1 cellular context compared by ENCODE assay signal in the genomic region with DNA sequence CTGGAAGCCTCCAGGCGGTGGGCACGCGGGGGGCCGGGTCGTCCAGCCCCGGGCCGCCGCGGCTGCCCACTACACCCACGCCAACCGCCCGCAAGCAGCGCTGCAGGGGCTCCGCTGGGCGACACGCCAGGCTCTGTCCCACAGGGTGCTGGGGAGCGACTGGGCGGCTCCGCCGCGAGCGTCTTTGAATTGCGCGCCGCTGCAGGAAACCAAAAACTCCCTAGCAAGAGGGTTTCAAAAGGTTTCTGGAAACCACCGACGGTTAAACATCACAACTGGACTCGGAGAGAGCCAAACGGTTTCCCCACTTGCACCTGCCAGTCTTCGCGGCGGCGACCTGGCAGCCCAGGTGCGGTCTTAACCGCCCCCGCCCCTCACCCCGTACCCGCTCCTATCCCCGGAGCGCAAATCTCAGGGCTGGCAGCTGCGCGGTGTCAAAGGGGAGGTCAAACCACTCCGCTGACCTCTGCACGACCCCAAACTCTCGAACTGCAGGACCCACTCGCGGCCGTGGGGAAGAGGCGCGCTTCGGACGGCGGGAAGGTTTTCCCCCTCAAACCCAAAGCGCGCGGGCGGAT.
TF ChIP-seq lines count a peak whose summit lies in the region.

No MANE protein-coding gene starts in this region.

TF ChIP-seq in K562, 482 proteins besides CTCF, POLR2A, EP300 and RAD21 (continued from another document):
- TF ChIP-seq, protein P1, sequence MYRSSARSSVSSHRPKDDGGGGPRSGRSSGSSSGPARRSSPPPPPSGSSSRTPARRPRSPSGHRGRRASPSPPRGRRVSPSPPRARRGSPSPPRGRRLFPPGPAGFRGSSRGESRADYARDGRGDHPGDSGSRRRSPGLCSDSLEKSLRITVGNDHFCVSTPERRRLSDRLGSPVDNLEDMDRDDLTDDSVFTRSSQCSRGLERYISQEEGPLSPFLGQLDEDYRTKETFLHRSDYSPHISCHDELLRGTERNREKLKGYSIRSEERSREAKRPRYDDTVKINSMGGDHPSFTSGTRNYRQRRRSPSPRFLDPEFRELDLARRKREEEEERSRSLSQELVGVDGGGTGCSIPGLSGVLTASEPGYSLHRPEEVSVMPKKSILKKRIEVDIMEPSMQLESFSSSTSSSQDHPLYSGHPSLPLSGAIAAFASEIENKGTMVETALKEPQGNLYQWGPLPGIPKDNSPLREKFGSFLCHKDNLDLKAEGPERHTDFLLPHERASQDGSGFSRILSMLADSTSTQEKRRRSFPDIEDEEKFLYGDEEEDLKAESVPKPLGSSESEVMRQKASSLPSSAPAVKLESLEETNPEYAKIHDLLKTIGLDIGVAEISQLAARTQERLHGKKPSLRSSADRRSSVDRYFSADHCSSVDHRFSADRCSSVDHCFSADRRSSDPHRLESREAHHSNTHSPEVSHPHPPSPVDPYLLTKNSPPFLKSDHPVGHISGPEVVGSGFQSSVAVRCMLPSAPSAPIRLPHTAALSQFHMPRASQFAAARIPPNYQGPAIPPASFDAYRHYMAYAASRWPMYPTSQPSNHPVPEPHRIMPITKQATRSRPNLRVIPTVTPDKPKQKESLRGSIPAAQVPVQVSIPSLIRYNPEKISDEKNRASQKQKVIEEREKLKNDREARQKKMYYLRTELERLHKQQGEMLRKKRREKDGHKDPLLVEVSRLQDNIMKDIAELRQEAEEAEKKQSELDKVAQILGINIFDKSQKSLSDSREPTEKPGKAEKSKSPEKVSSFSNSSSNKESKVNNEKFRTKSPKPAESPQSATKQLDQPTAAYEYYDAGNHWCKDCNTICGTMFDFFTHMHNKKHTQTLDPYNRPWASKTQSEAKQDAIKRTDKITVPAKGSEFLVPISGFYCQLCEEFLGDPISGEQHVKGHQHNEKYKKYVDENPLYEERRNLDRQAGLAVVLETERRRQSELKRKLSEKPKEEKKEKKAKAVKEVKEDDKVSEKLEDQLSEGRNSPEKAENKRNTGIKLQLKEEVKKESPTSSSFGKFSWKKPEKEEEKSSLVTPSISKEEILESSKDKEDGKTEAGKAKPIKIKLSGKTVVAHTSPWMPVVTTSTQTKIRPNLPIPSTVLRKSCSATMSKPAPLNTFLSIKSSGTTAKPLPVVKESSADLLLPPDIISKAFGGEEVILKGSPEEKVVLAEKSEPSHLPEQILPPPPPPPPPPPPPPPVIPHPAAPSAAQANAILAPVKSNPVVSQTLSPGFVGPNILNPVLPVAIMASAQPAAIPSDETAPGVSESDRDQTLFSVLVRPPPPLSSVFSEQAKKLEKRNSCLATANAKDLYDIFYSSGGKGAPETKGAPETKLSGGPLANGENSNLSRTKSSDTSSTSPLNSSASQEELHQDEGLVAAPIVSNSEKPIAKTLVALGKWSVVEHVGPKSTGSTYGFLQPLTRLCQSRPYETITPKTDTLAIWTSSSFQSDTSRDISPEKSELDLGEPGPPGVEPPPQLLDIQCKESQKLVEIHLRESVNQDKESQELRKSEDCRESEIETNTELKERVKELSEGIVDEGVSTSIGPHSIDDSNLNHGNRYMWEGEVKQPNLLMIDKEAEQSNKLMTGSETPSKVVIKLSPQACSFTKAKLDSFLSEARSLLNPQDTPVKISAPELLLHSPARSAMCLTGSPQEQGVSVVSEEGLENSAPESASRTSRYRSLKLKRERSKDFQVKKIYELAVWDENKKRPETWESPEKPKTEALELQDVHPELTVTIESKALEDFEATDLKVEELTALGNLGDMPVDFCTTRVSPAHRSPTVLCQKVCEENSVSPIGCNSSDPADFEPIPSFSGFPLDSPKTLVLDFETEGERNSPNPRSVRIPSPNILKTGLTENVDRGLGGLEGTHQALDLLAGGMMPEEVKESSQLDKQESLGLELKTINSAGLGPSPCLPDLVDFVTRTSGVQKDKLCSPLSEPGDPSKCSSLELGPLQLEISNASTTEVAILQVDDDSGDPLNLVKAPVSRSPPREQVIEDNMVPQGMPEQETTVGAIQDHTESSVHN (IDR thresholded peaks at IDR 0.05; ENCODE audit: borderline replicate concordance in 1 of 2, low read depth in 1 of 2): no peak
- TF ChIP-seq ZNF324 (CRISPR knock-in tag; IDR thresholded peaks at IDR 0.05) (no peak), DACH1 (IDR thresholded peaks at IDR 0.05; ENCODE audit: partially characterized antibody) (no peak), ESRRB (CRISPR knock-in tag; IDR thresholded peaks at IDR 0.05; ENCODE audit: borderline replicate concordance) (no peak), ZNF57 (CRISPR knock-in tag; IDR thresholded peaks at IDR 0.05) (no peak), RBM14 (IDR thresholded peaks at IDR 0.05; ENCODE audit: borderline replicate concordance, insufficient read depth, low read depth, low read length) (no peak), BRD4 (IDR thresholded peaks at IDR 0.05) (no peak), FOXJ2 (tag; IDR thresholded peaks at IDR 0.05) (no peak)
- TF ChIP-seq, protein P2, sequence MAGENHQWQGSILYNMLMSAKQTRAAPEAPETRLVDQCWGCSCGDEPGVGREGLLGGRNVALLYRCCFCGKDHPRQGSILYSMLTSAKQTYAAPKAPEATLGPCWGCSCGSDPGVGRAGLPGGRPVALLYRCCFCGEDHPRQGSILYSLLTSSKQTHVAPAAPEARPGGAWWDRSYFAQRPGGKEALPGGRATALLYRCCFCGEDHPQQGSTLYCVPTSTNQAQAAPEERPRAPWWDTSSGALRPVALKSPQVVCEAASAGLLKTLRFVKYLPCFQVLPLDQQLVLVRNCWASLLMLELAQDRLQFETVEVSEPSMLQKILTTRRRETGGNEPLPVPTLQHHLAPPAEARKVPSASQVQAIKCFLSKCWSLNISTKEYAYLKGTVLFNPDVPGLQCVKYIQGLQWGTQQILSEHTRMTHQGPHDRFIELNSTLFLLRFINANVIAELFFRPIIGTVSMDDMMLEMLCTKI (IDR thresholded peaks at IDR 0.05; ENCODE audit: partially characterized antibody): no peak
- TF ChIP-seq, protein P3, sequence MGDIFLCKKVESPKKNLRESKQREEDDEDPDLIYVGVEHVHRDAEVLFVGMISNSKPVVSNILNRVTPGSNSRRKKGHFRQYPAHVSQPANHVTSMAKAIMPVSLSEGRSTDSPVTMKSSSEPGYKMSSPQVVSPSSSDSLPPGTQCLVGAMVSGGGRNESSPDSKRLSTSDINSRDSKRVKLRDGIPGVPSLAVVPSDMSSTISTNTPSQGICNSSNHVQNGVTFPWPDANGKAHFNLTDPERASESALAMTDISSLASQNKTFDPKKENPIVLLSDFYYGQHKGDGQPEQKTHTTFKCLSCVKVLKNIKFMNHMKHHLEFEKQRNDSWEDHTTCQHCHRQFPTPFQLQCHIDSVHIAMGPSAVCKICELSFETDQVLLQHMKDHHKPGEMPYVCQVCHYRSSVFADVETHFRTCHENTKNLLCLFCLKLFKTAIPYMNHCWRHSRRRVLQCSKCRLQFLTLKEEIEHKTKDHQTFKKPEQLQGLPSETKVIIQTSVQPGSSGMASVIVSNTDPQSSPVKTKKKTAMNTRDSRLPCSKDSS (IDR thresholded peaks at IDR 0.05; ENCODE audit: low read depth, partially characterized antibody): no peak
